ENCODE assay signal across 27 cellular contexts in the genomic region with DNA sequence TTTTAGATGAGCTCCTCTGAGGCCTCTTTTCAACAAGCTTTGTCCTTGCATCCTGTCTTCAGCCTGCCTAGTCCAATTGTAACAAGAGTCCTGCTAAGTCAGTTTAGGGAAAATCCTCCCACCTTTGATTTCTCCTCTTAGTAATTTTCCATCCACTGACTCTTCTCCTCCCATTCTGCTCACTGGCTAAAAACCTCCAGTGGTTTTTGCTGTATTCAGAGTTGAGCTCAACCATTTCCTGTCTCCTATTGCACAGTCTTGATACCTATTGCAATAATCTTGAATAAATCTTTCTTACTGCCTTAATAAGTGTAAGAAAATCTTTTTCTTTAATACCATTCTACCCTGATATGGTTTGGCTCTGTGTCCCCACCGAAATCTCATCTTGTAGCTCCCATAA.
DNase-seq lines count a peak whose midpoint lies in the region; ATAC-seq and TF ChIP-seq lines count a peak whose summit lies in the region.
"Had no signal": no experiment of that assay in that cellular context is flagged by ENCODE, and none has a peak within 500 bp of the region (broad histone marks: within the 10 kb centered on the region; RNA-seq: fewer than 3 reads in every experiment).

No MANE protein-coding gene starts in this region.

- H3K4me3 ChIP-seq in fibroblast of pulmonary artery (replicated peaks; ENCODE audit: low read depth, low read length) (no peak overlapping the region), thyroid gland (replicated peaks in 1 of 3) (no peak overlapping the region), ascending aorta (no peak overlapping the region)
- H3K4me3 ChIP-seq: adrenal gland, esophagus muscularis mucosa, gastroesophageal sphincter, HAP-1, left lung, skin epidermis had no signal

- H3K27ac ChIP-seq in thyroid gland (peak overlapping the region in 2 of 3 donors; percentile 4 to 52), ascending aorta (no peak overlapping the region)
- H3K27ac ChIP-seq: esophagus muscularis mucosa, gastroesophageal sphincter, HL-60, skin epidermis had no signal

- intact Hi-C loops in thyroid gland (cut with DNase I) (no loop called here), ascending aorta (cut with DNase I) (no loop called here)

- no peaks in the 10 kb centered on the region for H3K27me3 Mint-ChIP-seq in activated naive CD4-positive, alpha-beta T cell treated with anti-CD3 and anti-CD28 coated beads, Interleukin-2, amount 50 U/mL, for 24 hours
- H3K27me3 Mint-ChIP-seq in T-helper 2 cell treated with Interferon-gamma antibody and Interleukin-4, amounts not matched to agents 5 μg/mL and 100 μg/mL, for 36 hours (ENCODE audit: low read depth), result no peaks in the 10 kb centered on the region
- H3K27me3 Mint-ChIP-seq: naive thymus-derived CD4-positive, alpha-beta T cell had no signal

- H3K27ac Mint-ChIP-seq in activated naive CD4-positive, alpha-beta T cell treated with anti-CD3 and anti-CD28 coated beads, Interleukin-2, amount 50 U/mL, for 24 hours, result peak overlapping the region; percentile 69
- peak overlapping the region; percentile 21 for H3K27ac Mint-ChIP-seq in T-helper 2 cell treated with Interferon-gamma antibody and Interleukin-4, amounts not matched to agents 5 μg/mL and 100 μg/mL, for 36 hours

- no peak overlapping the region for H3K4me3 Mint-ChIP-seq in activated naive CD4-positive, alpha-beta T cell treated with anti-CD3 and anti-CD28 coated beads, Interleukin-2, amount 50 U/mL, for 24 hours
- H3K4me3 Mint-ChIP-seq in T-helper 2 cell treated with Interferon-gamma antibody and Interleukin-4, amounts not matched to agents 5 μg/mL and 100 μg/mL, for 36 hours, result no peak overlapping the region

- no peak for DNase-seq in activated naive CD4-positive, alpha-beta T cell treated with Interleukin-2 at 50 U/mL for 16 hours
- no peak for DNase-seq in T-helper 2 cell treated with Interferon-gamma antibody and Interleukin-4, amounts not matched to agents 5 μg/mL and 100 μg/mL, for 36 hours (ENCODE audit: low spot score)
- DNase-seq in fibroblast of pulmonary artery (ENCODE audit: low read depth) (peak; percentile 52), thyroid gland (no peak), ascending aorta (ENCODE audit: low spot score in 2 of 2) (no peak), OCI-M1 (lab: John Stamatoyannopoulos, UW) (no peak)
- DNase-seq: adrenal gland; COR-L47; DMS79 treated with DMSO at 0.1 percent for 48 hours; effector memory CD4-positive, alpha-beta T cell; hippocampal formation; immature natural killer cell; left lung; naive thymus-derived CD4-positive, alpha-beta T cell; NCI-H1105; NCI-H1930; NCI-H345; NCI-H748 treated with DMSO at 0.1 percent for 48 hours had no signal

- H3K36me3 ChIP-seq in thyroid gland (no peaks in the 10 kb centered on the region), ascending aorta (no peaks in the 10 kb centered on the region)
- H3K36me3 ChIP-seq: adrenal gland, esophagus muscularis mucosa, gastroesophageal sphincter, HAP-1, left lung had no signal

- peaks cover 12% of the 10 kb centered on the region for H3K4me1 Mint-ChIP-seq in activated naive CD4-positive, alpha-beta T cell treated with anti-CD3 and anti-CD28 coated beads, Interleukin-2, amount 50 U/mL, for 24 hours
- peaks cover 17% of the 10 kb centered on the region for H3K4me1 Mint-ChIP-seq in T-helper 2 cell treated with Interferon-gamma antibody and Interleukin-4, amounts not matched to agents 5 μg/mL and 100 μg/mL, for 36 hours (ENCODE audit: low read depth)

- TF ChIP-seq CTCF in fibroblast of pulmonary artery (IDR thresholded peaks at IDR 0.05; ENCODE audit: low read length, missing control alignments) (no peak), thyroid gland (IDR thresholded peaks at IDR 0.05) (no peak), ascending aorta (IDR thresholded peaks at IDR 0.05) (no peak)

- 0% methylated on average over 1 of the region's 1 CpG; no CpG with 5 or more reads in 1 of the 2 donors for WGBS in thyroid gland, 2 donors

- peaks cover 6% of the 10 kb centered on the region for H3K36me3 Mint-ChIP-seq in activated naive CD4-positive, alpha-beta T cell treated with anti-CD3 and anti-CD28 coated beads, Interleukin-2, amount 50 U/mL, for 24 hours
- peaks cover 6% of the 10 kb centered on the region for H3K36me3 Mint-ChIP-seq in T-helper 2 cell treated with Interferon-gamma antibody and Interleukin-4, amounts not matched to agents 5 μg/mL and 100 μg/mL, for 36 hours (ENCODE audit: low read depth)

- H3K27me3 ChIP-seq in thyroid gland (no peaks in the 10 kb centered on the region), ascending aorta (no peaks in the 10 kb centered on the region)
- H3K27me3 ChIP-seq: adrenal gland, esophagus muscularis mucosa, gastroesophageal sphincter, left lung had no signal

- no peak for ATAC-seq in GM18511 (IDR thresholded peaks at IDR 0.05; ENCODE audit: unreplicated experiment)
- ATAC-seq: activated CD4-positive, CD25-positive, alpha-beta regulatory T cell treated with anti-CD3 and anti-CD28 coated beads, Interleukin-2, amount 50 U/mL, for 24 hours; gastroesophageal sphincter; HepG2; left lung; naive thymus-derived CD4-positive, alpha-beta T cell had no signal

- H3K4me1 ChIP-seq in thyroid gland, result peaks cover 15 to 24% of the 10 kb centered on the region in 2 donors
- peaks cover 0 to 4% of the 10 kb centered on the region in 2 donors for H3K4me1 ChIP-seq in ascending aorta
- H3K4me1 ChIP-seq: HAP-1 had no signal

- H3K9me3 Mint-ChIP-seq in activated naive CD4-positive, alpha-beta T cell treated with anti-CD3 and anti-CD28 coated beads, Interleukin-2, amount 50 U/mL, for 24 hours, result peaks cover 10% of the 10 kb centered on the region
- peaks cover 35% of the 10 kb centered on the region for H3K9me3 Mint-ChIP-seq in T-helper 2 cell treated with Interferon-gamma antibody and Interleukin-4, amounts not matched to agents 5 μg/mL and 100 μg/mL, for 36 hours

- peak in 1 of 2 donors; percentile 41 for TF ChIP-seq POLR2A in thyroid gland (IDR thresholded peaks at IDR 0.05)

- no peaks in the 10 kb centered on the region for H3K9me3 ChIP-seq in thyroid gland
- peaks cover 0 to 7% of the 10 kb centered on the region in 2 donors for H3K9me3 ChIP-seq in ascending aorta

Comparison
In these comparisons a context has a peak if more than half of its experiments do, and no peak if none do; other contexts are left out.
1. H3K27ac ChIP-seq: peak in thyroid gland (2 of 3); none in ascending aorta (0 of 2).